In the genomic region with DNA sequence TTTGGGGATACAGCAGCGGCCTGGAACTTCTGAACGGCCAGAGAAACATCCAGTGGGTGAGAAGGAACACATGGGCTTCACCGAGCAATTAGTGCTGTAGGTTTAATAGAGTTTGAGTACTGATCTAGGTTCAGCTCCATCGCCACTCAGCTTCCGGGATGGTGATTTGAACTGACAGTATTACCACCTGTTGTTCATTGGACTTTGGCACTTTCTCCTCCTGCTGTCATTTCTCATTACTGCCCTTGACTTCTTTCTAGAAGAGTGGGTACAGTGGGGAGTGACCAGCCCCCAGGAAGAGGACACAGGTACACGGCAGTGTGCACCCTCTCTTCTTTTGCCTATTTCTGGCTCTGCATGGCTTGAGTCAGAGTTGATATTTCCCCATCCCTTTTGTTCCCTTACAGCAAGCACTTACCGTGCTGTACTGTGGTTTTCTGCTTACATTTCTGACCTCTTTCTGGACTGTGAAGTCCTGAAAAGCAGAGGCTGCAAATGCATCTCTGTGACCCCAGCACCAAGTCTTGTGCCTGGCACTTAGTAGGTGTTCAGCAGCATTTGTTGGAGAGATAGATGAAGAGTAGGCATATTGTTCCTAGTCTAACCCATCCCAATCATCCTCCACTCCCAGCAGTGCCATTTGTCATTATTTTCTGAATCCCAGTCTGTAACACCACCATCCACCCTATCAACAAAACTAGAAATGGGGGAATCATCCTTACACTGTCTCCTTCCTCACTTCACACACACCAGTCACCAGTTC, we compare ENCODE assay signal across 30 cellular contexts.
DNase-seq lines count a peak whose midpoint lies in the region; ATAC-seq, FAIRE-seq and TF ChIP-seq lines count a peak whose summit lies in the region.
"Had no signal": no experiment of that assay in that cellular context is flagged by ENCODE, and none has a peak within 500 bp of the region (broad histone marks: within the 10 kb centered on the region; RNA-seq: fewer than 3 reads in every experiment).

No MANE protein-coding gene starts in this region.

- POLR2A ChIA-PET in HEK293 (lab: Yijun Ruan, JAX) = no interaction called here

- TF ChIP-seq POLR2A in gastroesophageal sphincter (IDR thresholded peaks at IDR 0.05) = no peak
- no peak for TF ChIP-seq POLR2A in transverse colon (IDR thresholded peaks at IDR 0.05)

- no peaks in the 10 kb centered on the region for H3K9me3 Mint-ChIP-seq in activated T-helper 2 cell treated with anti-CD3 and anti-CD28 coated beads, Interferon-gamma antibody, Interleukin-2, Interleukin-4, amounts not matched to agents 10 μg/mL and 5 μg/mL and 100 μg/mL, durations not matched to agents 14 hours and 24 hours and 36 hours
- H3K9me3 Mint-ChIP-seq: activated CD4-positive, alpha-beta memory T cell treated with anti-CD3 and anti-CD28 coated beads for 36 hours; activated naive CD4-positive, alpha-beta T cell treated with anti-CD3 and anti-CD28 coated beads for 36 hours; activated T-cell treated with anti-CD3 and anti-CD28 coated beads, Interleukin-2, amount 50 U/mL, for 72 hours; T-helper 2 cell treated with Interferon-gamma antibody and Interleukin-4, amounts not matched to agents 5 μg/mL and 100 μg/mL, for 36 hours; type B pancreatic cell had no signal

- no peaks in the 10 kb centered on the region for H3K36me3 Mint-ChIP-seq in activated T-helper 2 cell treated with anti-CD3 and anti-CD28 coated beads, Interferon-gamma antibody, Interleukin-2, Interleukin-4, amounts not matched to agents 10 μg/mL and 5 μg/mL and 100 μg/mL, durations not matched to agents 14 hours and 24 hours and 36 hours (ENCODE audit: low read depth)
- H3K36me3 Mint-ChIP-seq: activated CD4-positive, alpha-beta memory T cell treated with anti-CD3 and anti-CD28 coated beads for 36 hours; type B pancreatic cell had no signal

- WGBS in gastroesophageal sphincter (ENCODE audit: low coverage in 1 of 2), 2 donors = 61 to 87% methylated on average over 2 to 6 of the region's 7 CpGs
- WGBS in transverse colon (ENCODE audit: low coverage in 1 of 2), 2 donors = 70 to 80% methylated on average over 3 to 7 of the region's 7 CpGs

- H3K27ac Mint-ChIP-seq in activated T-helper 2 cell treated with anti-CD3 and anti-CD28 coated beads, Interferon-gamma antibody, Interleukin-2, Interleukin-4, amounts not matched to agents 10 μg/mL and 5 μg/mL and 100 μg/mL, durations not matched to agents 14 hours and 24 hours and 36 hours = no peak overlapping the region
- H3K27ac Mint-ChIP-seq: activated CD4-positive, alpha-beta memory T cell treated with anti-CD3 and anti-CD28 coated beads for 36 hours; activated naive CD4-positive, alpha-beta T cell treated with anti-CD3 and anti-CD28 coated beads for 36 hours; activated T-cell treated with anti-CD3 and anti-CD28 coated beads, Interleukin-2, amount 50 U/mL, for 72 hours; T-helper 2 cell treated with Interferon-gamma antibody and Interleukin-4, amounts not matched to agents 5 μg/mL and 100 μg/mL, for 36 hours; type B pancreatic cell had no signal

- no peaks in the 10 kb centered on the region for H3K4me1 Mint-ChIP-seq in activated T-helper 2 cell treated with anti-CD3 and anti-CD28 coated beads, Interferon-gamma antibody, Interleukin-2, Interleukin-4, amounts not matched to agents 10 μg/mL and 5 μg/mL and 100 μg/mL, durations not matched to agents 14 hours and 24 hours and 36 hours (ENCODE audit: low read depth)

- no peaks in the 10 kb centered on the region for H3K27me3 Mint-ChIP-seq in activated T-helper 2 cell treated with anti-CD3 and anti-CD28 coated beads, Interferon-gamma antibody, Interleukin-2, Interleukin-4, amounts not matched to agents 10 μg/mL and 5 μg/mL and 100 μg/mL, durations not matched to agents 14 hours and 24 hours and 36 hours (ENCODE audit: low read depth)
- H3K27me3 Mint-ChIP-seq: activated CD4-positive, alpha-beta memory T cell treated with anti-CD3 and anti-CD28 coated beads for 36 hours had no signal

- H3K27ac ChIP-seq in HEK293 (ENCODE audit: extremely low read depth, low read depth, low read length) (no peak overlapping the region), gastroesophageal sphincter (peak overlapping the region; percentile 13 to 69 (median 57)), transverse colon (peak overlapping the region in 3 of 4 donors; percentile 14 to 30 (median 24))
- H3K27ac ChIP-seq: brain microvascular endothelial cell, left ventricle myocardium inferior had no signal

- TF ChIP-seq EP300 in gastroesophageal sphincter (IDR thresholded peaks at IDR 0.05) (no peak), transverse colon (IDR thresholded peaks at IDR 0.05; ENCODE audit: low read depth) (no peak)

- no peak overlapping the region for H3K4me3 ChIP-seq in HEK293 (ENCODE audit: low read depth, low read length)
- H3K4me3 ChIP-seq in bronchial epithelial cell (ENCODE audit: low read depth, low read length) = no peak overlapping the region
- H3K4me3 ChIP-seq in gastroesophageal sphincter = no peak overlapping the region
- H3K4me3 ChIP-seq in transverse colon = no peak overlapping the region
- H3K4me3 ChIP-seq: left ventricle myocardium inferior, MG63 had no signal

- intact Hi-C loops in transverse colon (cut with DNase I; ENCODE audit: low total_unique reads) = no loop called here
- intact Hi-C loops in activated T-helper 2 cell treated with anti-CD3 and anti-CD28 coated beads, Interferon-gamma antibody, Interleukin-2, Interleukin-4, amounts not matched to agents 10 μg/mL and 5 μg/mL and 100 μg/mL, durations not matched to agents 14 hours and 24 hours and 36 hours (cut with micrococcal nuclease) = no loop called here

- H3K9me3 ChIP-seq in HEK293 (ENCODE audit: control insufficient read depth, insufficient read depth, low read depth, low read length) = no peaks in the 10 kb centered on the region
- H3K9me3 ChIP-seq in gastroesophageal sphincter = no peaks in the 10 kb centered on the region
- no peaks in the 10 kb centered on the region for H3K9me3 ChIP-seq in transverse colon
- H3K9me3 ChIP-seq: left ventricle myocardium inferior, MG63 had no signal

- TF ChIP-seq CTCF in HEK293 (tag by site-specific recombination; IDR thresholded peaks at IDR 0.05) = no peak
- no peak for TF ChIP-seq CTCF in bronchial epithelial cell (IDR thresholded peaks at IDR 0.05; ENCODE audit: insufficient read depth, low read length, severe bottlenecking)
- TF ChIP-seq CTCF in gastroesophageal sphincter (IDR thresholded peaks at IDR 0.05) = no peak
- no peak for TF ChIP-seq CTCF in transverse colon (IDR thresholded peaks at IDR 0.05)

- CTCF ChIA-PET in HEK293 (lab: Yijun Ruan, JAX) = interaction anchor here (1.1 kb wide), 1 partner anchor 11 kb away, joined by 3 read pairs; no protein-coding TSS in a partner anchor

- H3K4me1 ChIP-seq in HEK293 (ENCODE audit: control insufficient read depth, insufficient read depth, low read length) (no peaks in the 10 kb centered on the region), gastroesophageal sphincter (peaks cover 2 to 52% (median 3%) of the 10 kb centered on the region in 3 donors), transverse colon (peaks cover 0 to 4% (median under 1%) of the 10 kb centered on the region in 4 donors)
- H3K4me1 ChIP-seq: left ventricle myocardium inferior had no signal

- ATAC-seq in gastroesophageal sphincter = peak; percentile 40
- ATAC-seq in esophagus mucosa = no peak
- ATAC-seq: activated T-cell treated with anti-CD3 and anti-CD28 coated beads, Interleukin-2, amount 50 U/mL, for 72 hours; PC-3; sciatic nerve had no signal

- in situ Hi-C loops in transverse colon (cut with MboI; ENCODE audit: low pct_ligation_motif_present in 1 of 4, low pct_unique_long_range_greater_than_20kb in 1 of 4, low sequenced_read_pairs in 3 of 4) = no loop called here

- H3K36me3 ChIP-seq in HEK293 (ENCODE audit: control insufficient read depth in 2 of 2, insufficient read depth in 1 of 2, low read length in 2 of 2) (no peaks in the 10 kb centered on the region), bronchial epithelial cell (ENCODE audit: control insufficient read depth, insufficient read depth, low read length) (no peaks in the 10 kb centered on the region), gastroesophageal sphincter (no peaks in the 10 kb centered on the region), transverse colon (no peaks in the 10 kb centered on the region)
- H3K36me3 ChIP-seq: brain microvascular endothelial cell, left ventricle myocardium inferior, MG63 had no signal

- H3K4me3 Mint-ChIP-seq in activated T-helper 2 cell treated with anti-CD3 and anti-CD28 coated beads, Interferon-gamma antibody, Interleukin-2, Interleukin-4, amounts not matched to agents 10 μg/mL and 5 μg/mL and 100 μg/mL, durations not matched to agents 14 hours and 24 hours and 36 hours (ENCODE audit: low read depth) = no peak overlapping the region
- H3K4me3 Mint-ChIP-seq: activated CD4-positive, alpha-beta memory T cell treated with anti-CD3 and anti-CD28 coated beads for 36 hours; activated naive CD4-positive, alpha-beta T cell treated with anti-CD3 and anti-CD28 coated beads for 36 hours; activated T-cell treated with anti-CD3 and anti-CD28 coated beads, Interleukin-2, amount 50 U/mL, for 72 hours; T-helper 2 cell treated with Interferon-gamma antibody and Interleukin-4, amounts not matched to agents 5 μg/mL and 100 μg/mL, for 36 hours; type B pancreatic cell had no signal

- peak; percentile 62 for FAIRE-seq in bronchial epithelial cell (lab: Jason Lieb, UNC)
- FAIRE-seq: keratinocyte had no signal

- no peak for DNase-seq in bronchial epithelial cell (ENCODE audit: low read depth)
- no peak for DNase-seq in transverse colon
- DNase-seq in NCI-H526 treated with DMSO at 0.1 percent for 48 hours (lab: John Stamatoyannopoulos, UW) = no peak
- DNase-seq in activated T-helper 2 cell treated with anti-CD3 and anti-CD28 coated beads, Interferon-gamma antibody, Interleukin-2, Interleukin-4, amounts not matched to agents 10 μg/mL and 5 μg/mL and 100 μg/mL, durations not matched to agents 14 hours and 24 hours and 36 hours (ENCODE audit: low spot score) = no peak
- DNase-seq: activated CD4-positive, alpha-beta memory T cell treated with anti-CD3 and anti-CD28 coated beads for 36 hours; activated CD4-positive, alpha-beta T cell treated with anti-CD3 and anti-CD28 coated beads for 1 hour; activated naive CD4-positive, alpha-beta T cell treated with anti-CD3 and anti-CD28 coated beads for 36 hours; activated T-cell treated with anti-CD3 and anti-CD28 coated beads, Interleukin-2, amount 50 U/mL, for 72 hours; amniotic stem cell; brain microvascular endothelial cell; C1 segment of cervical spinal cord; Calu3; DMS79; GF-D8; head of caudate nucleus; KG1; left ventricle myocardium inferior; MG63; NCI-H1417 treated with DMSO at 0.1 percent for 48 hours; NCI-H2081; NCI-H524 treated with DMSO at 0.1 percent for 48 hours; PC-3; stimulated activated CD4-positive, alpha-beta T cell treated with anti-CD3 and anti-CD28 coated beads, Interleukin-4, amount 100 ng/mL, for 24 hours had no signal

- peaks cover 1% of the 10 kb centered on the region for H3K27me3 ChIP-seq in bronchial epithelial cell (ENCODE audit: control insufficient read depth, insufficient read depth, low read length)
- H3K27me3 ChIP-seq in gastroesophageal sphincter = no peaks in the 10 kb centered on the region
- H3K27me3 ChIP-seq in transverse colon = no peaks in the 10 kb centered on the region
- H3K27me3 ChIP-seq: brain microvascular endothelial cell, MG63 had no signal
